In genomic region chr4:14919785-14920184, GRCh38 we compare ENCODE assay signal across 22 cellular contexts.
A peak's percentile ranks its signal among the peaks of the same experiment; 100 is the strongest.
DNase-seq lines count a peak whose midpoint lies in the region; ATAC-seq, FAIRE-seq and TF ChIP-seq lines count a peak whose summit lies in the region.
"Had no signal": no experiment of that assay in that cellular context is flagged by ENCODE, and none has a peak within 500 bp of the region (broad histone marks: within the 10 kb centered on the region; RNA-seq: fewer than 3 reads in every experiment).

No MANE protein-coding gene starts in this region.

- ATAC-seq in activated T-cell treated with anti-CD3 and anti-CD28 coated beads, Interleukin-2, amount 50 U/mL, for 72 hours (replicated peaks in 1 of 2), result no peak
- ATAC-seq in K562, result peak; percentile 20; the same call in 2 of the 3 replicates
- ATAC-seq: A549, GM23338 had no signal

- CTCF ChIA-PET in K562 (lab: Yijun Ruan, JAX; ENCODE audit: low intra/inter-chr PET ratio), result no interaction called here

- no peaks in the 10 kb centered on the region; a peak in 1 of 5 replicates for H3K27me3 ChIP-seq in K562 (ENCODE audit: control insufficient read depth in 2 of 2, insufficient read depth in 2 of 2, low read length in 2 of 2)
- no peaks in the 10 kb centered on the region for H3K27me3 ChIP-seq in spleen (replicated peaks in 1 of 7)

- H3K9me3 ChIP-seq in K562 (replicated peaks; ENCODE audit: control insufficient read depth, insufficient read depth, low read depth, low read length), result no peaks in the 10 kb centered on the region
- no peaks in the 10 kb centered on the region for H3K9me3 ChIP-seq in spleen
- H3K9me3 ChIP-seq: A549, HAP-1 had no signal

- in situ Hi-C loops in K562 (cut with MboI), result no loop called here

- 28% methylated on average over 7 of the region's 7 CpGs for WGBS in K562 (ENCODE audit: insufficient coverage, low coverage, missing lambda C conversion rate)
- 90 to 91% (median 91%) methylated on average over 7 of the region's 7 CpGs for WGBS in spleen, 5 donors

- no peak for TF ChIP-seq POLR2A in K562 (conservative IDR thresholded peaks at IDR 0.05)
- no peak for TF ChIP-seq POLR2A in spleen (IDR thresholded peaks at IDR 0.05)

- H2AFZ ChIP-seq in K562 (ENCODE audit: low read depth, low read length), result peak overlapping the region; percentile 51; the same call in 1 of the 2 replicates
- H2AFZ ChIP-seq: GM23338 had no signal

- no peak overlapping the region for H3K4me2 ChIP-seq in K562 (ENCODE audit: insufficient read depth, low read length)
- H3K4me2 ChIP-seq: A549, GM23338 had no signal

- no peak for TF ChIP-seq CTCF in K562 (IDR thresholded peaks at IDR 0.05 in 2 of 3, conservative IDR thresholded peaks at IDR 0.05 in 1 of 3; ENCODE audit: insufficient read depth in 2 of 3, low read depth in 1 of 3, low read length in 3 of 3)
- no peak for TF ChIP-seq CTCF in spleen (IDR thresholded peaks at IDR 0.05 in 8 of 11, conservative IDR thresholded peaks at IDR 0.05 in 3 of 11)

- H3K27ac ChIP-seq in K562 (ENCODE audit: extremely low read depth, low read depth, low read length) (no peak overlapping the region), spleen (no peak overlapping the region)

- TF ChIP-seq EP300 in K562 (IDR thresholded peaks at IDR 0.05; ENCODE audit: low read length), result no peak

- DNase-seq in activated T-cell treated with anti-CD3 and anti-CD28 coated beads, Interleukin-2, amount 50 U/mL, for 72 hours, result no peak
- DNase-seq in activated T-cell treated with anti-CD3 and anti-CD28 coated beads, Interleukin-2, amount 50 U/mL, for 24 hours, result no peak
- DNase-seq in K562 (ENCODE audit: extremely low read depth in 1 of 4, low spot score in 3 of 4) (no peak), spleen (peak; percentile 58), midbrain (lab: John Stamatoyannopoulos, UW) (no peak), HuH-7.5 (ENCODE audit: low spot score) (no peak), ureter (ENCODE audit: low spot score) (no peak)
- DNase-seq: 8988T, ACHN, C1 segment of cervical spinal cord, Calu3, COR-L47, DMS53, DMS79 treated with DMSO at 0.1 percent for 48 hours, GF-D8, HFFc6 had no signal

- FAIRE-seq in K562 (lab: Jason Lieb, UNC), result no peak
- FAIRE-seq: A549, GM12891, GM18507 had no signal

- H3K9ac ChIP-seq in K562 (ENCODE audit: insufficient read depth in 1 of 2, low read depth in 2 of 2, low read length in 2 of 2), result no peak overlapping the region; a peak in 1 of 4 replicates

- H3K27me3 Mint-ChIP-seq in activated T-cell treated with anti-CD3 and anti-CD28 coated beads, Interleukin-2, amount 50 U/mL, for 72 hours (ENCODE audit: low read depth), result peaks cover 10% of the 10 kb centered on the region
- peaks cover 19% of the 10 kb centered on the region for H3K27me3 Mint-ChIP-seq in activated T-cell treated with anti-CD3 and anti-CD28 coated beads, Interleukin-2, amount 50 U/mL, for 24 hours

- H3K4me1 ChIP-seq in K562 (replicated peaks in 1 of 2; ENCODE audit: control insufficient read depth in 2 of 2, insufficient read depth in 2 of 2, low read length in 2 of 2) (peaks cover 0 to 10% of the 10 kb centered on the region in 2 experiments; a peak in 2 of 5 replicates), spleen (no peaks in the 10 kb centered on the region)
- H3K4me1 ChIP-seq: HAP-1 had no signal

- POLR2A ChIA-PET in K562 (lab: Yijun Ruan, JAX), result no interaction called here

- BruUV-seq in K562 (replicated peaks; lab: Mats Ljungman, UMichigan), result no TSS peak

- H3K79me2 ChIP-seq in K562 (ENCODE audit: control insufficient read depth, insufficient read depth, low read length), result no peaks in the 10 kb centered on the region

- no peak for TF ChIP-seq RAD21 in K562 (CRISPR knock-in tag; conservative IDR thresholded peaks at IDR 0.05 in 1 of 2, IDR thresholded peaks at IDR 0.05 in 1 of 2)

- H3K9me1 ChIP-seq in K562 (ENCODE audit: control insufficient read depth, insufficient read depth, low read length), result no peaks in the 10 kb centered on the region

- H3K4me3 ChIP-seq in K562 (no peak overlapping the region), spleen (no peak overlapping the region)
- H3K4me3 ChIP-seq: A549, GM23338, HAP-1 had no signal

- H3K27ac Mint-ChIP-seq in activated T-cell treated with anti-CD3 and anti-CD28 coated beads, Interleukin-2, amount 50 U/mL, for 72 hours, result peak overlapping the region; percentile 34
- no peak overlapping the region for H3K27ac Mint-ChIP-seq in activated T-cell treated with anti-CD3 and anti-CD28 coated beads, Interleukin-2, amount 50 U/mL, for 24 hours
- H3K27ac Mint-ChIP-seq: CD4-positive, alpha-beta memory T cell; GM23338; HFFc6 had no signal

- intact Hi-C loops in K562 (cut with micrococcal nuclease) (no loop called here), spleen (cut with DNase I; ENCODE audit: low total_unique reads) (no loop called here)

- no peaks in the 10 kb centered on the region for H4K20me1 ChIP-seq in K562 (replicated peaks; ENCODE audit: control insufficient read depth, insufficient read depth, low read length)

- H3K4me3 Mint-ChIP-seq in activated T-cell treated with anti-CD3 and anti-CD28 coated beads, Interleukin-2, amount 50 U/mL, for 72 hours, result no peak overlapping the region
- H3K4me3 Mint-ChIP-seq in activated T-cell treated with anti-CD3 and anti-CD28 coated beads, Interleukin-2, amount 50 U/mL, for 24 hours, result no peak overlapping the region
- H3K4me3 Mint-ChIP-seq: CD4-positive, alpha-beta memory T cell; GM23338; HFFc6 had no signal

- no peaks in the 10 kb centered on the region for H3K9me3 Mint-ChIP-seq in activated T-cell treated with anti-CD3 and anti-CD28 coated beads, Interleukin-2, amount 50 U/mL, for 72 hours
- H3K9me3 Mint-ChIP-seq in activated T-cell treated with anti-CD3 and anti-CD28 coated beads, Interleukin-2, amount 50 U/mL, for 24 hours, result no peaks in the 10 kb centered on the region
- H3K9me3 Mint-ChIP-seq: CD4-positive, alpha-beta memory T cell; GM23338; HFFc6 had no signal

- no peaks in the 10 kb centered on the region for H3K4me1 Mint-ChIP-seq in activated T-cell treated with anti-CD3 and anti-CD28 coated beads, Interleukin-2, amount 50 U/mL, for 72 hours (ENCODE audit: low read depth)
- H3K4me1 Mint-ChIP-seq in activated T-cell treated with anti-CD3 and anti-CD28 coated beads, Interleukin-2, amount 50 U/mL, for 24 hours (ENCODE audit: low read depth), result no peaks in the 10 kb centered on the region
- H3K4me1 Mint-ChIP-seq: CD4-positive, alpha-beta memory T cell; GM23338 had no signal

- no peaks in the 10 kb centered on the region for H3K36me3 Mint-ChIP-seq in activated T-cell treated with anti-CD3 and anti-CD28 coated beads, Interleukin-2, amount 50 U/mL, for 72 hours (ENCODE audit: insufficient read depth in 2 of 2)
- no peaks in the 10 kb centered on the region for H3K36me3 Mint-ChIP-seq in activated T-cell treated with anti-CD3 and anti-CD28 coated beads, Interleukin-2, amount 50 U/mL, for 24 hours (ENCODE audit: low read depth)
- H3K36me3 Mint-ChIP-seq: CD4-positive, alpha-beta memory T cell had no signal

- H3K36me3 ChIP-seq in K562 (ENCODE audit: control insufficient read depth, insufficient read depth, low read length) (no peaks in the 10 kb centered on the region), spleen (no peaks in the 10 kb centered on the region)
- H3K36me3 ChIP-seq: HAP-1 had no signal

TF ChIP-seq in K562, 482 proteins besides CTCF, POLR2A, EP300 and RAD21:
- TF ChIP-seq GATAD2B (IDR thresholded peaks at IDR 0.05; ENCODE audit: borderline replicate concordance) (no peak), ZNF253 (CRISPR knock-in tag; conservative IDR thresholded peaks at IDR 0.05) (no peak), SIN3A (IDR thresholded peaks at IDR 0.05; ENCODE audit: borderline replicate concordance in 2 of 2, control insufficient read depth in 1 of 2, low read depth in 2 of 2, low read length in 2 of 2) (no peak), MBD1 (CRISPR knock-in tag; IDR thresholded peaks at IDR 0.05) (no peak), KDM2B (CRISPR knock-in tag; IDR thresholded peaks at IDR 0.05) (no peak), ETS2 (tag; IDR thresholded peaks at IDR 0.05; ENCODE audit: borderline replicate concordance, poor library complexity, severe bottlenecking) (no peak), HCFC1 (IDR thresholded peaks at IDR 0.05; ENCODE audit: low read depth, low read length) (no peak), SOX6 (IDR thresholded peaks at IDR 0.05) (no peak), BCL6 (CRISPR knock-in tag; IDR thresholded peaks at IDR 0.05) (no peak), GABPB1 (CRISPR knock-in tag; IDR thresholded peaks at IDR 0.05) (no peak), TSC22D4 (tag; IDR thresholded peaks at IDR 0.05) (no peak), SIRT6 (IDR thresholded peaks at IDR 0.05; ENCODE audit: low read depth, low read length) (no peak), PTTG1 (tag; IDR thresholded peaks at IDR 0.05; ENCODE audit: low read depth) (no peak)
TF ChIP-seq in K562: peak in this region for 0.
